ENCODE assay signal across 14 cellular contexts in genomic region chr3:13483988-13484695, GRCh38.
DNase-seq lines count a peak whose midpoint lies in the region; ATAC-seq and TF ChIP-seq lines count a peak whose summit lies in the region.
"Had no signal": no experiment of that assay in that cellular context is flagged by ENCODE, and none has a peak within 500 bp of the region (broad histone marks: within the 10 kb centered on the region; RNA-seq: fewer than 3 reads in every experiment).

No MANE protein-coding gene starts in this region.

- no peak for ATAC-seq in RWPE2 (ENCODE audit: low read depth)
- ATAC-seq in GM18519 (IDR thresholded peaks at IDR 0.05; ENCODE audit: low FRiP score, unreplicated experiment) = no peak
- ATAC-seq in GM21737 (IDR thresholded peaks at IDR 0.05; ENCODE audit: unreplicated experiment) = no peak
- no peak for ATAC-seq in HG03460 (IDR thresholded peaks at IDR 0.05; ENCODE audit: unreplicated experiment)
- ATAC-seq: stimulated activated naive B cell treated with anti-CD40 and anti-IgM and Interleukin-4, amounts not matched to agents 10 μg/mL and 1 μg/mL and 100 μg/mL, for 72 hours had no signal

- no peak for TF ChIP-seq CTCF in RWPE2 (IDR thresholded peaks at IDR 0.05; ENCODE audit: poor library complexity, severe bottlenecking)

- H3K36me3 ChIP-seq in RWPE2 (ENCODE audit: low read depth) = no peaks in the 10 kb centered on the region
- H3K36me3 ChIP-seq in duodenal mucosa (ENCODE audit: control insufficient read depth in 1 of 2, insufficient read depth in 2 of 2, low read length in 2 of 2) = peaks cover 0 to 8% of the 10 kb centered on the region in 2 donors
- H3K36me3 ChIP-seq in mucosa of rectum (ENCODE audit: control insufficient read depth in 2 of 2, insufficient read depth in 2 of 2, low read length in 2 of 2) = peaks cover 3 to 4% of the 10 kb centered on the region in 2 donors
- H3K36me3 ChIP-seq: WERI-Rb-1 had no signal

- DNase-seq in RWPE2 (ENCODE audit: low spot score) (peak; percentile 18), substantia nigra (lab: John Stamatoyannopoulos, UW) (no peak), glomerular visceral epithelial cell (ENCODE audit: extremely low spot score) (no peak)
- DNase-seq: EL; stimulated activated CD4-positive, alpha-beta T cell treated with anti-CD3 and anti-CD28 coated beads, Interleukin-4, amount 100 ng/mL, for 4 hours; stimulated activated naive B cell treated with anti-CD40 and anti-IgM and Interleukin-4, amounts not matched to agents 10 μg/mL and 1 μg/mL and 100 μg/mL, for 72 hours; WERI-Rb-1 had no signal

- H3K4me1 ChIP-seq in RWPE2 (ENCODE audit: insufficient read depth, poor library complexity, severe bottlenecking) (peaks cover 13% of the 10 kb centered on the region), duodenal mucosa (ENCODE audit: control insufficient read depth in 1 of 2, insufficient read depth in 2 of 2, low read length in 2 of 2) (peaks cover 35 to 43% of the 10 kb centered on the region in 2 donors), mucosa of rectum (ENCODE audit: control insufficient read depth in 2 of 2, insufficient read depth in 2 of 2, low read length in 2 of 2) (peaks cover 21 to 26% of the 10 kb centered on the region in 2 donors)

- H3K9ac ChIP-seq in duodenal mucosa (ENCODE audit: low read depth in 1 of 2, low read length in 2 of 2) (peak overlapping the region; percentile 42 to 47), mucosa of rectum (ENCODE audit: low read depth in 1 of 2, low read length in 2 of 2) (peak overlapping the region; percentile 41 to 60)

- no peaks in the 10 kb centered on the region for H3K9me3 ChIP-seq in RWPE2 (ENCODE audit: severe bottlenecking)
- H3K9me3 ChIP-seq in duodenal mucosa (ENCODE audit: control insufficient read depth in 1 of 2, low read length in 2 of 2) = no peaks in the 10 kb centered on the region
- H3K9me3 ChIP-seq in mucosa of rectum (ENCODE audit: control insufficient read depth in 2 of 2, low read length in 2 of 2) = no peaks in the 10 kb centered on the region
- H3K9me3 ChIP-seq: mucosa of descending colon had no signal

- H3K27ac ChIP-seq in RWPE2 (ENCODE audit: poor library complexity, severe bottlenecking) = peak overlapping the region; percentile 44
- peak overlapping the region; percentile 85 for H3K27ac ChIP-seq in duodenal mucosa (ENCODE audit: low read depth, low read length)
- H3K27ac ChIP-seq in mucosa of rectum (ENCODE audit: low read depth in 2 of 2, low read length in 2 of 2) = peak overlapping the region; percentile 92 to 93
- peak overlapping the region; percentile 72 for H3K27ac ChIP-seq in substantia nigra (ENCODE audit: low read depth, low read length, poor library complexity, severe bottlenecking)
- H3K27ac ChIP-seq: SK-N-MC, WERI-Rb-1 had no signal

- H3K4me3 ChIP-seq in RWPE2 (ENCODE audit: severe bottlenecking) = no peak overlapping the region
- H3K4me3 ChIP-seq in duodenal mucosa (ENCODE audit: low read depth in 1 of 2, low read length in 2 of 2) = no peak overlapping the region
- no peak overlapping the region for H3K4me3 ChIP-seq in mucosa of rectum (ENCODE audit: low read length in 2 of 2)
- H3K4me3 ChIP-seq: mucosa of descending colon, SK-N-MC had no signal

- H3K27me3 ChIP-seq in RWPE2 (ENCODE audit: insufficient read depth, poor library complexity, severe bottlenecking) = no peaks in the 10 kb centered on the region
- H3K27me3 ChIP-seq in duodenal mucosa (ENCODE audit: control insufficient read depth in 1 of 2, insufficient read depth in 2 of 2, low read length in 2 of 2) = no peaks in the 10 kb centered on the region
- H3K27me3 ChIP-seq in mucosa of rectum (ENCODE audit: control insufficient read depth in 2 of 2, insufficient read depth in 2 of 2, low read length in 2 of 2) = no peaks in the 10 kb centered on the region
